In the genomic region with DNA sequence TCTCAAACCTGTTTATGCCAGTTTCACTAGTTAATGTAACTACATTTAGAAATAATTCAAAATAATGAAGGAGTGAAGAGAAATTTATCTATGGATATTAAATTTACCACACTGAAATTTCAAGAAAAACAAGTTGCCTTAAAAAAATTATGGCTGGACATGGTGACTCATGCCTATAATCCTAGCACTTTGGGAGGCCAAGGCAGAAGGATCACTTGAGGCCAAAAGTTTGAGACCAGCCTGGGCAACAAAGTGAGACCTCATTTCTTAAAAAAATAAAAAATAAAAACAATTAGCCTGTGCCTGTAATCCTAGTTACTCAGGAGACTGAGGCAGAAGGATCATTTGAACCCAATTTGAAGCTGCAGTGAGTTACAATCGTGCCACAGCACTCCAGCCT, we compare ENCODE assay signal across 23 cellular contexts.
"Had no signal": no experiment of that assay in that cellular context is flagged by ENCODE, and none has a peak within 500 bp of the region (broad histone marks: within the 10 kb centered on the region; RNA-seq: fewer than 3 reads in every experiment).

No MANE protein-coding gene starts in this region.

- H3K27me3 ChIP-seq: sigmoid colon, tibial artery had no signal

- H3K4me1 ChIP-seq: tibial artery had no signal

- H3K9me3 Mint-ChIP-seq: activated naive CD8-positive, alpha-beta T cell treated with anti-CD3 and anti-CD28 coated beads, Interleukin-2, amount 10 ng/mL, durations not matched to agents 7 days and 5 days; central memory CD8-positive, alpha-beta T cell; dendritic cell treated with granulocyte-macrophage colony-stimulating factor and Interleukin-4, amounts not matched to agents 40 ng/mL and 50 ng/mL, for 4 days; endodermal cell; nephron; stimulated activated memory B cell treated with anti-CD40 and anti-IgM and Interleukin-4, amounts not matched to agents 10 μg/mL and 1 μg/mL and 100 μg/mL, for 72 hours; stimulated activated naive CD8-positive, alpha-beta T cell treated with anti-CD3 and anti-CD28 coated beads, Interleukin-15, amount 100 ng/mL, for 72 hours had no signal

- ATAC-seq: left cardiac atrium; left ventricle myocardium superior; stimulated activated memory B cell treated with anti-CD40 and anti-IgM and Interleukin-4, amounts not matched to agents 10 μg/mL and 1 μg/mL and 100 μg/mL, for 72 hours; stimulated activated naive CD8-positive, alpha-beta T cell treated with anti-CD3 and anti-CD28 coated beads, Interleukin-15, amount 100 ng/mL, for 72 hours had no signal

- H3K9me3 ChIP-seq: sigmoid colon, tibial artery had no signal

- H3K36me3 ChIP-seq: sigmoid colon, tibial artery had no signal

- H3K27me3 Mint-ChIP-seq: activated naive CD8-positive, alpha-beta T cell treated with anti-CD3 and anti-CD28 coated beads, Interleukin-2, amount 10 ng/mL, durations not matched to agents 7 days and 5 days; central memory CD8-positive, alpha-beta T cell; dendritic cell treated with granulocyte-macrophage colony-stimulating factor and Interleukin-4, amounts not matched to agents 40 ng/mL and 50 ng/mL, for 4 days; stimulated activated memory B cell treated with anti-CD40 and anti-IgM and Interleukin-4, amounts not matched to agents 10 μg/mL and 1 μg/mL and 100 μg/mL, for 72 hours; stimulated activated naive CD8-positive, alpha-beta T cell treated with anti-CD3 and anti-CD28 coated beads, Interleukin-15, amount 100 ng/mL, for 72 hours had no signal

- DNase-seq: activated CD4-positive, alpha-beta T cell treated with anti-CD3 and anti-CD28 coated beads for 4 hours; activated CD4-positive, alpha-beta T cell treated with anti-CD3 and anti-CD28 coated beads, Interleukin-2, amount 50 U/mL, for 4 hours; activated CD4-positive, CD25-positive, alpha-beta regulatory T cell; activated effector memory CD4-positive, alpha-beta T cell treated with Interleukin-2 at 50 U/mL for 16 hours; activated naive CD4-positive, alpha-beta T cell treated with Interleukin-2 at 50 U/mL for 16 hours; activated naive CD8-positive, alpha-beta T cell treated with anti-CD3 and anti-CD28 coated beads, Interleukin-2, amount 10 ng/mL, durations not matched to agents 7 days and 5 days; activated T-cell treated with anti-CD3 and anti-CD28 coated beads for 4 hours; amniotic stem cell; endodermal cell; islet precursor cell; left cardiac atrium; left ventricle myocardium superior; sigmoid colon; stimulated activated CD4-positive, alpha-beta T cell treated with anti-CD3 and anti-CD28 coated beads, Interleukin-1b, Interleukin-23, amount 100 ng/mL, for 48 hours; stimulated activated CD4-positive, alpha-beta T cell treated with anti-CD3 and anti-CD28 coated beads, Interleukin-4, amount 100 ng/mL, for 4 hours; stimulated activated CD8-positive, alpha-beta memory T cell treated with anti-CD3 and anti-CD28 coated beads, Interleukin-4, amount 100 ng/mL, for 48 hours; stimulated activated naive CD8-positive, alpha-beta T cell treated with anti-CD3 and anti-CD28 coated beads, Interleukin-15, amount 100 ng/mL, for 72 hours; T-helper 2 cell; tibial artery had no signal

- H3K27ac ChIP-seq: sigmoid colon, tibial artery had no signal

- H3K27ac Mint-ChIP-seq: activated naive CD8-positive, alpha-beta T cell treated with anti-CD3 and anti-CD28 coated beads, Interleukin-2, amount 10 ng/mL, durations not matched to agents 7 days and 5 days; dendritic cell treated with granulocyte-macrophage colony-stimulating factor and Interleukin-4, amounts not matched to agents 40 ng/mL and 50 ng/mL, for 4 days; endodermal cell; nephron; stimulated activated memory B cell treated with anti-CD40 and anti-IgM and Interleukin-4, amounts not matched to agents 10 μg/mL and 1 μg/mL and 100 μg/mL, for 72 hours; stimulated activated naive CD8-positive, alpha-beta T cell treated with anti-CD3 and anti-CD28 coated beads, Interleukin-15, amount 100 ng/mL, for 72 hours had no signal

- H3K4me3 ChIP-seq: sigmoid colon, tibial artery had no signal

- H3K4me1 Mint-ChIP-seq: endodermal cell, nephron had no signal

- H3K4me3 Mint-ChIP-seq: activated naive CD8-positive, alpha-beta T cell treated with anti-CD3 and anti-CD28 coated beads, Interleukin-2, amount 10 ng/mL, durations not matched to agents 7 days and 5 days; central memory CD8-positive, alpha-beta T cell; dendritic cell treated with granulocyte-macrophage colony-stimulating factor and Interleukin-4, amounts not matched to agents 40 ng/mL and 50 ng/mL, for 4 days; endodermal cell; nephron; stimulated activated memory B cell treated with anti-CD40 and anti-IgM and Interleukin-4, amounts not matched to agents 10 μg/mL and 1 μg/mL and 100 μg/mL, for 72 hours; stimulated activated naive CD8-positive, alpha-beta T cell treated with anti-CD3 and anti-CD28 coated beads, Interleukin-15, amount 100 ng/mL, for 72 hours had no signal
